In the genomic region with DNA sequence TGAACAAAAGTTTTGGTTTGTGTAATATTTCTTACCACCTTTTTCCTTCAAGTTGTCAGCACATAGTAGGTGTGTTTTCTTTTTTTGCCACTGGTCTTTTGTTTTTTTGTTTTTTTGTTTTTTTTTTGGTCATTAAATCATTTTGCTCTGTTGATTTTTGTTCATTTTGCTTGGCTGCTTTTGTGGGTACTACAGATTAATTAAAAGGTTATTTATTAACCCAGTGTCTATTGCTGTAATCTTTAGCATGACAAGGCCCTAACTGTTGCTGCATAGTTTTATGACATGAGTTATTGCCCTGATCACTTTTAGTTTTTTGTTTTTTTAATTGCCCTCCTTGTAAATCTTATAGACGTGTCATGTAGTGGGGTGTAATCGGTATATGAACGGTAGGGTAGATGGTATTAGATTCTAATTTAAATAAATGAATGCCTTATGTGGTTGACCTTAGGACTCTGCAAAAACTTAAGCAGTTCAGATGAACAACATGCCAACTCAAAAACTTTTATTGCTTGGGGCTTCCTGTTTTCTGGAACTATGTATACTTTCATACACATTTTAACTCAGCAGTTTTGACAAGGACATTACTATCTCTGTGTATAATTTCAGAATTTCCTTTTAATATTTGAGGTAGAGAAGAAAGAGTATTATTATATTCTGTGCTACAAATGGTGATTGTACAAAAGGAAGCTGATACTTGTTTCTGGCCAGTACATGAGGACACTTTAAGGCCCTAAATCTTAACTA, we compare ENCODE assay signal across 19 cellular contexts. TPM values are rescaled to one million over a fixed set of nuclear protein-coding genes. Genes with fewer than 3 reads are reported as not detected.
A peak's percentile ranks its signal among the peaks of the same experiment; 100 is the strongest.
DNase-seq lines count a peak whose midpoint lies in the region; ATAC-seq, FAIRE-seq and TF ChIP-seq lines count a peak whose summit lies in the region.
"Had no signal": no experiment of that assay in that cellular context is flagged by ENCODE, and none has a peak within 500 bp of the region (broad histone marks: within the 10 kb centered on the region; RNA-seq: fewer than 3 reads in every experiment).

No MANE protein-coding gene starts in this region.

- no peak for TF ChIP-seq CTCF in kidney (IDR thresholded peaks at IDR 0.05; ENCODE audit: borderline replicate concordance, extremely low read depth, insufficient read depth)
- TF ChIP-seq CTCF in gastrocnemius medialis (IDR thresholded peaks at IDR 0.05 in 4 of 5, conservative IDR thresholded peaks at IDR 0.05 in 1 of 5) = no peak

- peaks cover 88% of the 10 kb centered on the region for H3K36me3 Mint-ChIP-seq in activated CD4-positive, alpha-beta T cell treated with anti-CD3 and anti-CD28 coated beads for 36 hours (ENCODE audit: low read depth)
- H3K36me3 Mint-ChIP-seq in T-helper 17 cell (ENCODE audit: low read depth) = peaks cover 16% of the 10 kb centered on the region

- CTCF ChIA-PET in activated CD4-positive, alpha-beta T cell treated with anti-CD3 and anti-CD28 coated beads for 36 hours (lab: Charles Lee) = interaction anchor here (0.6 to 1.1 kb wide), 2 partner anchors 8 to 88 kb away, joined by 3 to 5 read pairs; partner anchors contain the start of genes EWSR1 and RHBDD3

- H3K9me3 Mint-ChIP-seq in activated CD4-positive, alpha-beta T cell treated with anti-CD3 and anti-CD28 coated beads for 36 hours (ENCODE audit: low read depth) = no peaks in the 10 kb centered on the region
- H3K9me3 Mint-ChIP-seq: neural progenitor cell had no signal

- in situ Hi-C loops in gastrocnemius medialis (cut with MboI; ENCODE audit: low sequenced_read_pairs in 4 of 4) = loop anchor here in 1 of 4 donors (25.0 kb wide), 1 partner anchor 261 kb away; no protein-coding TSS in a partner anchor

- H3K9me3 ChIP-seq in T-helper 17 cell (ENCODE audit: control insufficient read depth, low read length, poor library complexity, severe bottlenecking) (no peaks in the 10 kb centered on the region), kidney (ENCODE audit: control insufficient read depth in 1 of 2, low read length in 2 of 2) (no peaks in the 10 kb centered on the region), gastrocnemius medialis (no peaks in the 10 kb centered on the region)
- H3K9me3 ChIP-seq: heart right ventricle, thoracic aorta had no signal

- TF ChIP-seq POLR2A in gastrocnemius medialis (IDR thresholded peaks at IDR 0.05) = no peak

- no peaks in the 10 kb centered on the region for H3K27me3 Mint-ChIP-seq in activated CD4-positive, alpha-beta T cell treated with anti-CD3 and anti-CD28 coated beads for 36 hours
- no peaks in the 10 kb centered on the region for H3K27me3 Mint-ChIP-seq in T-helper 17 cell

- peak overlapping the region; percentile 43 for H3K27ac Mint-ChIP-seq in activated CD4-positive, alpha-beta T cell treated with anti-CD3 and anti-CD28 coated beads for 36 hours
- peak overlapping the region; percentile 89 for H3K27ac Mint-ChIP-seq in T-helper 17 cell
- H3K27ac Mint-ChIP-seq: neural progenitor cell had no signal

- peaks cover 31 to 42% of the 10 kb centered on the region in 2 donors for H3K36me3 ChIP-seq in kidney (ENCODE audit: control insufficient read depth in 1 of 2, insufficient read depth in 2 of 2, low read length in 2 of 2)
- H3K36me3 ChIP-seq in gastrocnemius medialis = peaks cover 2 to 87% of the 10 kb centered on the region in 2 donors

- peak; percentile 38 for FAIRE-seq in kidney (lab: Jason Lieb, UNC)

- H3K27ac ChIP-seq in kidney (ENCODE audit: low read depth in 2 of 2, low read length in 2 of 2) (no peak overlapping the region), gastrocnemius medialis (peak overlapping the region in 3 of 4 donors; percentile 31 to 59 (median 56))
- H3K27ac ChIP-seq: cardiac muscle cell, heart right ventricle, neural progenitor cell, thoracic aorta had no signal

- no peak overlapping the region for H3K4me3 Mint-ChIP-seq in activated CD4-positive, alpha-beta T cell treated with anti-CD3 and anti-CD28 coated beads for 36 hours
- peak overlapping the region; percentile 41 for H3K4me3 Mint-ChIP-seq in T-helper 17 cell
- H3K4me3 Mint-ChIP-seq: neural progenitor cell had no signal

- H3K27me3 ChIP-seq in gastrocnemius medialis = no peaks in the 10 kb centered on the region
- H3K27me3 ChIP-seq: cardiac muscle cell, heart right ventricle, neural progenitor cell had no signal

- no peak overlapping the region for H3K9ac ChIP-seq in kidney (ENCODE audit: low read length in 2 of 2)
- H3K9ac ChIP-seq: neural progenitor cell had no signal

- H3K4me3 ChIP-seq in kidney (ENCODE audit: low read length in 2 of 2) (no peak overlapping the region), gastrocnemius medialis (peak overlapping the region in 1 of 4 donors; percentile 4)
- H3K4me3 ChIP-seq: cardiac muscle cell, heart right ventricle, neural progenitor cell, thoracic aorta had no signal

- H3K4me1 ChIP-seq in kidney (ENCODE audit: control insufficient read depth in 1 of 2, insufficient read depth in 1 of 2, low read depth in 1 of 2, low read length in 2 of 2) (peaks cover 28 to 38% of the 10 kb centered on the region in 2 donors), gastrocnemius medialis (peaks cover 51 to 64% of the 10 kb centered on the region in 2 donors)

- ATAC-seq in activated CD4-positive, alpha-beta T cell treated with anti-CD3 and anti-CD28 coated beads for 36 hours = no peak
- ATAC-seq in T-helper 17 cell = no peak
- ATAC-seq in gastrocnemius medialis = no peak
- ATAC-seq in GM18519 (IDR thresholded peaks at IDR 0.05; ENCODE audit: low FRiP score, unreplicated experiment) = no peak
- ATAC-seq: heart right ventricle, left cardiac atrium had no signal

- no peak for DNase-seq in activated CD4-positive, alpha-beta T cell treated with anti-CD3 and anti-CD28 coated beads for 36 hours
- no peak for DNase-seq in activated CD4-positive, alpha-beta T cell treated with anti-CD3 and anti-CD28 coated beads, Interleukin-2, amount 50 U/mL, for 4 hours
- DNase-seq in T-helper 17 cell (no peak), kidney (no peak), gastrocnemius medialis (no peak), AG20443 (ENCODE audit: low spot score) (no peak)
- DNase-seq in NK-92 treated with Interleukin-12 subunit alpha and Interleukin-12 subunit beta, amount 100 ng/mL, for 24 hours (lab: John Stamatoyannopoulos, UW) = no peak
- DNase-seq: activated CD4-positive, alpha-beta T cell treated with anti-CD3 and anti-CD28 coated beads, Interleukin-2, amount 50 U/mL, for 1 hour; activated gamma-delta T cell; heart right ventricle; left cardiac atrium; NCI-H1105 treated with DMSO at 0.1 percent for 48 hours; NCI-H446 treated with DMSO at 0.1 percent for 48 hours; SW 1271 had no signal

- intact Hi-C loops in activated CD4-positive, alpha-beta T cell treated with anti-CD3 and anti-CD28 coated beads for 36 hours (cut with DNase I, micrococcal nuclease) = no loop called here
- intact Hi-C loops in kidney (cut with DNase I) = no loop called here
- intact Hi-C loops in gastrocnemius medialis (cut with DNase I; ENCODE audit: low total_unique reads) = no loop called here

- POLR2A ChIA-PET in activated CD4-positive, alpha-beta T cell treated with anti-CD3 and anti-CD28 coated beads for 36 hours (lab: Charles Lee) = interaction anchor here (0.5 to 0.6 kb wide), 2 partner anchors 391 to 567 kb away, joined by 3 read pairs; no protein-coding TSS in a partner anchor

- peaks cover 67% of the 10 kb centered on the region for H3K4me1 Mint-ChIP-seq in activated CD4-positive, alpha-beta T cell treated with anti-CD3 and anti-CD28 coated beads for 36 hours
- H3K4me1 Mint-ChIP-seq in T-helper 17 cell = peaks cover 46% of the 10 kb centered on the region

RNA-seq across cellular contexts. Expression of gene EWSR1, which starts 7.9 kb away (rescaled TPM):
- total RNA-seq in activated CD4-positive, alpha-beta T cell treated with anti-CD3 and anti-CD28 coated beads for 36 hours = 100 to 1,000 TPM; 326 to 567 TPM
- 100 to 1,000 TPM; 323 to 335 TPM for total RNA-seq in T-helper 17 cell
- 214 TPM for total RNA-seq in kidney
- polyA plus RNA-seq in kidney (ENCODE audit: insufficient read depth, low read depth, low replicate concordance) = 124 TPM
- total RNA-seq in gastrocnemius medialis = 100 to 1,000 TPM; 192 to 269 (median 202) TPM

RNA-seq across cellular contexts. Expression of gene RHBDD3, which starts 8.2 kb away (rescaled TPM):
- total RNA-seq in activated CD4-positive, alpha-beta T cell treated with anti-CD3 and anti-CD28 coated beads for 36 hours = 10 to 100 TPM; 23.2 to 25.3 TPM
- total RNA-seq in T-helper 17 cell = 10 to 100 TPM; 11.3 to 15.9 TPM
- 19.2 TPM for total RNA-seq in kidney
- polyA plus RNA-seq in kidney (ENCODE audit: insufficient read depth, low read depth, low replicate concordance) = 26.3 TPM
- total RNA-seq in gastrocnemius medialis = 10 to 100 TPM; 19.8 to 38.0 (median 28.6) TPM

RNA-seq across cellular contexts. Expression of gene GAS2L1, which starts 30.5 kb away (rescaled TPM):
- total RNA-seq in activated CD4-positive, alpha-beta T cell treated with anti-CD3 and anti-CD28 coated beads for 36 hours = under 1 TPM; 0.84 to 0.98 TPM
- total RNA-seq in T-helper 17 cell (10 to 100 TPM in 1 of 2 donors, 1 to 10 TPM in 1; 2.5 to 32.6 TPM), kidney (27.2 TPM), gastrocnemius medialis (10 to 100 TPM in 1 of 4 donors, 1 to 10 TPM in 3; 4.8 to 23.0 (median 6.6) TPM)
- 24.2 TPM for polyA plus RNA-seq in kidney (ENCODE audit: insufficient read depth, low read depth, low replicate concordance)

RNA-seq across cellular contexts. Expression of gene RASL10A, which starts 39.5 kb away (rescaled TPM):
- under 1 TPM in 1 of 2 experiments, not detected in 1; 0.35 TPM for total RNA-seq in activated CD4-positive, alpha-beta T cell treated with anti-CD3 and anti-CD28 coated beads for 36 hours
- total RNA-seq in T-helper 17 cell (under 1 TPM in 1 of 2 donors, not detected in 1; 0.92 TPM), kidney (1.2 TPM), gastrocnemius medialis (1 to 10 TPM in 1 of 4 donors, under 1 TPM in 1, not detected in 2; 0.13 to 1.2 TPM)
- 0.73 TPM for polyA plus RNA-seq in kidney (ENCODE audit: insufficient read depth, low read depth, low replicate concordance)
- total RNA-seq: A172 had no signal

Comparison
In these comparisons a context has a peak if more than half of its experiments do, and no peak if none do; other contexts are left out.
1. H3K27ac ChIP-seq: peak in gastrocnemius medialis (3 of 4); none in kidney (0 of 2).